In the genomic region with DNA sequence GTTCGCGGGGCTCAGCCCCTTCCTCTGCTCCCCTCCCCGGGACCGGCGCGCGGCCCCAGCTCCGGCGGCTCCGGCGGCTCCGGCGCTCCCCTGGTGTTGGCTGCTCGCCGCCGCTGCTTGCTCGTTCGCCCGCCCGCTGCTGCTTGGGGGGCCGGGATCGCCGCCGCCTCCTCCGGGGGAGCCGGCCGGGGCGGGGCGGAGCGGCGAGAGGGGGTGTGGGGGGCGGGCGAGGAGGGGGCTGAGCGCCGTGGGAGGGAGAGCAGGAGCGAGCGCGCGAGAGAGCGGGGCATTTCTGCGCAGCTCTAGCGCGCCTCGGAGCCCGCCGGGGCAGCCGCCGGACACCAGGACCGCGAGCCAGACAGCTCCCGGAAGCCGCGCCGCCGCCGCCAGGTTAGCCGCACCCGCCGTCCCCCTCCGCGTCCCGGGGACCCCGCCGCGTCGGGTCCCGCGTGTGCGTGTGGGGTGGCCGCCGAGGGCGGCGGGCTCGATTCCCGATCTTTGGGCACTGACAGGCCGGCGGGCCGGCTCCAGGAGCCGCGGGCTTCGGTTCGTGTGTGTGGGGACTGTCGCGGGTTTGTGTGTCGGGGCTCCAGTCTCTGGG, we compare ENCODE assay signal across 8 cellular contexts.
DNase-seq lines count a peak whose midpoint lies in the region; FAIRE-seq and TF ChIP-seq lines count a peak whose summit lies in the region.

No MANE protein-coding gene starts in this region.

- DNase-seq in AG09309 (ENCODE audit: low read depth) (no peak), frontal cortex (ENCODE audit: low spot score in 2 of 2) (peak; percentile 59 to 66), osteoblast (ENCODE audit: insufficient read length, low spot score, missing footprints) (peak; percentile 88), AML-193 (lab: John Stamatoyannopoulos, UW) (no peak), A172 (ENCODE audit: low spot score) (no peak), HCEC 1CT (no peak)
- peak; percentile 34 for DNase-seq in activated T-cell treated with anti-CD3 and anti-CD28 coated beads, Interleukin-2, amount 50 U/mL, for 1 hour

- no peak for TF ChIP-seq CTCF in AG09309 (IDR thresholded peaks at IDR 0.05; ENCODE audit: control insufficient read depth, insufficient read depth, low read depth, low read length, missing control alignments)
- no peak for TF ChIP-seq CTCF in HEK293 (tag by site-specific recombination; IDR thresholded peaks at IDR 0.05)
- no peak for TF ChIP-seq CTCF in osteoblast (IDR thresholded peaks at IDR 0.05; ENCODE audit: extremely low read depth, low read depth, low read length)

- H3K4me3 ChIP-seq in AG09309 (ENCODE audit: control insufficient read depth, low read depth, low read length) (peak overlapping the region; percentile 41), HEK293 (ENCODE audit: low read depth, low read length) (peak overlapping the region; percentile 54), osteoblast (ENCODE audit: insufficient read depth, low read length) (peak overlapping the region; percentile 82)

- H3K4me2 ChIP-seq in osteoblast (ENCODE audit: insufficient read depth, low read length) = peak overlapping the region; percentile 96

- H3K36me3 ChIP-seq in HEK293 (ENCODE audit: control insufficient read depth in 2 of 2, insufficient read depth in 1 of 2, low read length in 2 of 2) = no peaks in the 10 kb centered on the region
- no peaks in the 10 kb centered on the region for H3K36me3 ChIP-seq in osteoblast (ENCODE audit: insufficient read depth, low read length)

- POLR2A ChIA-PET in HEK293 (lab: Yijun Ruan, JAX) = interaction anchor here (0.8 kb wide), 2 partner anchors 28 to 138 kb away, joined by 3 read pairs; a partner anchor contains a TSS

- no peaks in the 10 kb centered on the region for H4K20me1 ChIP-seq in osteoblast (ENCODE audit: insufficient read depth, low read length)

- H3K79me2 ChIP-seq in osteoblast (ENCODE audit: insufficient read depth, low read length) = peaks cover 2% of the 10 kb centered on the region

- peaks cover 14% of the 10 kb centered on the region for H3K27me3 ChIP-seq in osteoblast (ENCODE audit: insufficient read depth, low read length)

- H3K4me1 ChIP-seq in HEK293 (ENCODE audit: control insufficient read depth, insufficient read depth, low read length) (no peaks in the 10 kb centered on the region), osteoblast (ENCODE audit: insufficient read depth, low read length) (peaks cover 15% of the 10 kb centered on the region)

- CTCF ChIA-PET in HEK293 (lab: Yijun Ruan, JAX) = interaction anchor here (0.7 to 1.4 kb wide), 3 partner anchors 11 to 124 kb away, joined by 3 to 4 read pairs (median 3); no protein-coding TSS in a partner anchor

- H2AFZ ChIP-seq in osteoblast (ENCODE audit: low read length) = peak overlapping the region; percentile 79

- FAIRE-seq in frontal cortex (lab: Jason Lieb, UNC) = no peak

- H3K9me3 ChIP-seq in HEK293 (ENCODE audit: control insufficient read depth, insufficient read depth, low read depth, low read length) (no peaks in the 10 kb centered on the region), osteoblast (ENCODE audit: low read depth, low read length) (no peaks in the 10 kb centered on the region)

- H3K27ac ChIP-seq in HEK293 (ENCODE audit: extremely low read depth, low read depth, low read length) = no peak overlapping the region; the same call in 1 of the 2 replicates
- H3K27ac ChIP-seq in osteoblast (ENCODE audit: low read depth, low read length) = no peak overlapping the region

TF ChIP-seq in HEK293, 187 proteins besides CTCF, POLR2A, EP300 and RAD21:
- TF ChIP-seq, protein P1, sequence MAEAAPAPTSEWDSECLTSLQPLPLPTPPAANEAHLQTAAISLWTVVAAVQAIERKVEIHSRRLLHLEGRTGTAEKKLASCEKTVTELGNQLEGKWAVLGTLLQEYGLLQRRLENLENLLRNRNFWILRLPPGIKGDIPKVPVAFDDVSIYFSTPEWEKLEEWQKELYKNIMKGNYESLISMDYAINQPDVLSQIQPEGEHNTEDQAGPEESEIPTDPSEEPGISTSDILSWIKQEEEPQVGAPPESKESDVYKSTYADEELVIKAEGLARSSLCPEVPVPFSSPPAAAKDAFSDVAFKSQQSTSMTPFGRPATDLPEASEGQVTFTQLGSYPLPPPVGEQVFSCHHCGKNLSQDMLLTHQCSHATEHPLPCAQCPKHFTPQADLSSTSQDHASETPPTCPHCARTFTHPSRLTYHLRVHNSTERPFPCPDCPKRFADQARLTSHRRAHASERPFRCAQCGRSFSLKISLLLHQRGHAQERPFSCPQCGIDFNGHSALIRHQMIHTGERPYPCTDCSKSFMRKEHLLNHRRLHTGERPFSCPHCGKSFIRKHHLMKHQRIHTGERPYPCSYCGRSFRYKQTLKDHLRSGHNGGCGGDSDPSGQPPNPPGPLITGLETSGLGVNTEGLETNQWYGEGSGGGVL (tag by site-specific recombination; IDR thresholded peaks at IDR 0.05) = peak; percentile 33; the same call in 1 of the 2 replicates
- TF ChIP-seq, protein P2, sequence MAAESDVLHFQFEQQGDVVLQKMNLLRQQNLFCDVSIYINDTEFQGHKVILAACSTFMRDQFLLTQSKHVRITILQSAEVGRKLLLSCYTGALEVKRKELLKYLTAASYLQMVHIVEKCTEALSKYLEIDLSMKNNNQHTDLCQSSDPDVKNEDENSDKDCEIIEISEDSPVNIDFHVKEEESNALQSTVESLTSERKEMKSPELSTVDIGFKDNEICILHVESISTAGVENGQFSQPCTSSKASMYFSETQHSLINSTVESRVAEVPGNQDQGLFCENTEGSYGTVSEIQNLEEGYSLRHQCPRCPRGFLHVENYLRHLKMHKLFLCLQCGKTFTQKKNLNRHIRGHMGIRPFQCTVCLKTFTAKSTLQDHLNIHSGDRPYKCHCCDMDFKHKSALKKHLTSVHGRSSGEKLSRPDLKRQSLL (tag by site-specific recombination; IDR thresholded peaks at IDR 0.05) = peak; percentile 63; the same call in 1 of the 2 replicates
- TF ChIP-seq, protein P3, sequence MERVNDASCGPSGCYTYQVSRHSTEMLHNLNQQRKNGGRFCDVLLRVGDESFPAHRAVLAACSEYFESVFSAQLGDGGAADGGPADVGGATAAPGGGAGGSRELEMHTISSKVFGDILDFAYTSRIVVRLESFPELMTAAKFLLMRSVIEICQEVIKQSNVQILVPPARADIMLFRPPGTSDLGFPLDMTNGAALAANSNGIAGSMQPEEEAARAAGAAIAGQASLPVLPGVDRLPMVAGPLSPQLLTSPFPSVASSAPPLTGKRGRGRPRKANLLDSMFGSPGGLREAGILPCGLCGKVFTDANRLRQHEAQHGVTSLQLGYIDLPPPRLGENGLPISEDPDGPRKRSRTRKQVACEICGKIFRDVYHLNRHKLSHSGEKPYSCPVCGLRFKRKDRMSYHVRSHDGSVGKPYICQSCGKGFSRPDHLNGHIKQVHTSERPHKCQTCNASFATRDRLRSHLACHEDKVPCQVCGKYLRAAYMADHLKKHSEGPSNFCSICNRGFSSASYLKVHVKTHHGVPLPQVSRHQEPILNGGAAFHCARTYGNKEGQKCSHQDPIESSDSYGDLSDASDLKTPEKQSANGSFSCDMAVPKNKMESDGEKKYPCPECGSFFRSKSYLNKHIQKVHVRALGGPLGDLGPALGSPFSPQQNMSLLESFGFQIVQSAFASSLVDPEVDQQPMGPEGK (tag by site-specific recombination; IDR thresholded peaks at IDR 0.05) = no peak

Comparison
In these comparisons a context has a peak if more than half of its experiments do, and no peak if none do; other contexts are left out.
1. DNase-seq: peak in activated T-cell treated with anti-CD3 and anti-CD28 coated beads, Interleukin-2, amount 50 U/mL, for 1 hour (single experiment), frontal cortex (2 of 2) and osteoblast (single experiment); none in AG09309 (single experiment), AML-193 (0 of 2), A172 (single experiment) and HCEC 1CT (single experiment).
2. Peak in every context shown above with its lines, with median percentiles within 50 percentile points of each other: H3K4me3 ChIP-seq.